In the genomic region with DNA sequence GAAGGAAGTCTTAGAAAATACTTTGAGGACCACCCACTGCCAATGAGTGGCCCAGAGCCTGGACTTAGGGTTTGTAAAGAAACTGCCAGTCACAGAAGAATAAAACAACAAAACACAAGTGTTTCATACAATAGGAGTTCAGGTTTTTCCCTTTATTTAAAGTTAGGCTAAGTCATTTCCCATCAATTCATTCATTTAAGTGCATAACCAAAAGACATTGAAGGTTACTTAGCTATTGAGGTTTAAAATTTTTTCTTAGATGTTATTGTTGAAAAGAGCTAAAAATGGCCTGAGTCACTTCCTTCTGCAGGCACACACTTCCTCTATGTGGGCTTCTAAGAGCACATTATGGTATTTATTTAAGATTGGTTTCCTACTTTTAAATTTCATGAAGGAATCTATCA, we compare ENCODE assay signal across 11 cellular contexts. TPM values are rescaled to one million over a fixed set of nuclear protein-coding genes. Genes with fewer than 3 reads are reported as not detected.
A peak's percentile ranks its signal among the peaks of the same experiment; 100 is the strongest.
DNase-seq lines count a peak whose midpoint lies in the region; ATAC-seq, FAIRE-seq and TF ChIP-seq lines count a peak whose summit lies in the region.
"Had no signal": no experiment of that assay in that cellular context is flagged by ENCODE, and none has a peak within 500 bp of the region (broad histone marks: within the 10 kb centered on the region; RNA-seq: fewer than 3 reads in every experiment).

No MANE protein-coding gene starts in this region.

- FAIRE-seq in GM12878 (lab: Jason Lieb, UNC), result no peak
- FAIRE-seq: H54 had no signal

- TF ChIP-seq POLR2A in NB4 (IDR thresholded peaks at IDR 0.05; ENCODE audit: extremely low read depth, insufficient read length) (no peak), GM12878 (IDR thresholded peaks at IDR 0.05; ENCODE audit: low read depth, low read length) (no peak)

- DNase-seq in GDM1 (lab: John Stamatoyannopoulos, UW) (peak; percentile 49), NB4 (ENCODE audit: low read depth) (peak; percentile 74), GM12878 (ENCODE audit: low read depth, low spot score) (no peak), natural killer cell (no peak), NCI-H345 treated with DMSO at 0.1 percent for 48 hours (lab: John Stamatoyannopoulos, UW; ENCODE audit: unreplicated experiment) (no peak), dorsolateral prefrontal cortex (no peak)
- DNase-seq in stimulated activated CD4-positive, alpha-beta T cell treated with anti-CD3 and anti-CD28 coated beads, Interleukin-4, amount 100 ng/mL, for 24 hours, result no peak
- DNase-seq: amygdala; stimulated activated CD4-positive, alpha-beta T cell treated with anti-CD3 and anti-CD28 coated beads, Interleukin-1b, Interleukin-23, amount 100 ng/mL, for 48 hours had no signal

- H3K4me3 Mint-ChIP-seq in natural killer cell, result peak overlapping the region; percentile 61

- H3K9ac ChIP-seq in GM12878 (ENCODE audit: control insufficient read depth, insufficient read depth, low read length), result no peak overlapping the region

- no peaks in the 10 kb centered on the region; the same call in 2 of the 3 replicates for H3K9me3 ChIP-seq in GM12878 (replicated peaks; ENCODE audit: control insufficient read depth, insufficient read depth, low read length)

- H4K20me1 ChIP-seq in GM12878 (ENCODE audit: control insufficient read depth, insufficient read depth), result no peaks in the 10 kb centered on the region

- no peaks in the 10 kb centered on the region for H3K36me3 Mint-ChIP-seq in natural killer cell

- TF ChIP-seq RAD21 in GM12878 (IDR thresholded peaks at IDR 0.05; ENCODE audit: insufficient read depth, low read depth, low read length), result no peak

- POLR2A ChIA-PET in GM12878 (lab: Charles Lee), result no interaction called here

- peaks cover 3% of the 10 kb centered on the region; the same call in 1 of the 2 replicates for H3K4me1 ChIP-seq in GM12878 (ENCODE audit: control insufficient read depth, insufficient read depth, low read length)

- peak overlapping the region; percentile 84 to 93 for H3K27ac Mint-ChIP-seq in natural killer cell

- no peak overlapping the region for H3K4me2 ChIP-seq in GM12878 (ENCODE audit: control insufficient read depth, insufficient read depth)

- TF ChIP-seq EP300 in GM12878 (IDR thresholded peaks at IDR 0.05; ENCODE audit: borderline replicate concordance in 1 of 2, control insufficient read depth in 1 of 2, low read depth in 2 of 2, low read length in 2 of 2), result no peak

- H3K27me3 ChIP-seq in GM12878 (replicated peaks in 1 of 2; ENCODE audit: control insufficient read depth in 2 of 2, insufficient read depth in 2 of 2, low read length in 1 of 2), result peaks cover 6 to 8% of the 10 kb centered on the region in 2 experiments; a peak in 2 of 4 replicates
- no peaks in the 10 kb centered on the region for H3K27me3 ChIP-seq in dorsolateral prefrontal cortex

- no peak overlapping the region for H2AFZ ChIP-seq in GM12878 (ENCODE audit: control insufficient read depth, low read depth, low read length)

- H3K36me3 ChIP-seq in GM12878 (ENCODE audit: control insufficient read depth in 2 of 2, insufficient read depth in 2 of 2, low read length in 1 of 2), result no peaks in the 10 kb centered on the region

- intact Hi-C loops in GM12878 (cut with micrococcal nuclease; ENCODE audit: unreplicated experiment), result no loop called here
- intact Hi-C loops in natural killer cell (cut with micrococcal nuclease), result no loop called here
- intact Hi-C loops in dorsolateral prefrontal cortex (cut with DNase I), result loop anchor here in 1 of 2 donors (5.0 to 10.0 kb wide), 2 partner anchors 102 to 170 kb away; no protein-coding TSS in a partner anchor

- H3K27me3 Mint-ChIP-seq in natural killer cell (ENCODE audit: low read depth in 2 of 2), result no peaks in the 10 kb centered on the region

- TF ChIP-seq CTCF in NB4 (IDR thresholded peaks at IDR 0.05; ENCODE audit: low read depth, low read length) (no peak), GM12878 (IDR thresholded peaks at IDR 0.05 in 2 of 3, conservative IDR thresholded peaks at IDR 0.05 in 1 of 3; ENCODE audit: control insufficient read depth in 2 of 3, extremely low read depth in 1 of 3, insufficient read depth in 1 of 3, low read depth in 3 of 3, low read length in 3 of 3) (no peak), natural killer cell (IDR thresholded peaks at IDR 0.05) (no peak), dorsolateral prefrontal cortex (IDR thresholded peaks at IDR 0.05 in 54 of 56, conservative IDR thresholded peaks at IDR 0.05 in 2 of 56; ENCODE audit: low read depth in 1 of 56, partially characterized antibody in 56 of 56) (no peak)

- no peaks in the 10 kb centered on the region for H3K79me2 ChIP-seq in GM12878 (ENCODE audit: control insufficient read depth, insufficient read depth, low read length)

- peaks cover 0 to 2% of the 10 kb centered on the region in 2 donors for H3K9me3 Mint-ChIP-seq in natural killer cell

- CTCF ChIA-PET in GM12878 (lab: Yijun Ruan, JAX), result interaction anchor here (1.0 to 2.2 kb wide), 4 partner anchors 9 to 361 kb away, joined by 3 to 14 read pairs (median 5); no protein-coding TSS in a partner anchor

- in situ Hi-C loops in GM12878 (cut with MboI), result no loop called here

- H3K4me3 ChIP-seq in NB4 (ENCODE audit: low read depth, low read length) (no peak overlapping the region), GM12878 (no peak overlapping the region), dorsolateral prefrontal cortex (no peak overlapping the region)

- SMC1A ChIA-PET in GM12878 (lab: Charles Lee; ENCODE audit: uncharacterized antibody, unreplicated experiment), result interaction anchor here (0.7 to 1.3 kb wide), 2 partner anchors 20 to 171 kb away, joined by 3 read pairs; no protein-coding TSS in a partner anchor

- H3K4me1 Mint-ChIP-seq in natural killer cell, result peaks cover 54 to 58% of the 10 kb centered on the region in 2 donors

- BruUV-seq in GM12878 (replicated peaks; lab: Mats Ljungman, UMichigan), result no TSS peak

- no peak for ATAC-seq in GM12878
- ATAC-seq in natural killer cell, result peak; percentile 26 to 60 (median 53)
- no peak for ATAC-seq in GM18861 (IDR thresholded peaks at IDR 0.05; ENCODE audit: unreplicated experiment)

- H3K27ac ChIP-seq in GM12878 (ENCODE audit: control insufficient read depth, insufficient read depth) (no peak overlapping the region), dorsolateral prefrontal cortex (peak overlapping the region in 22 of 59 donors; percentile 0 to 64 (median 40))

- RAD21 ChIA-PET in GM12878 (lab: Charles Lee; ENCODE audit: unreplicated experiment), result interaction anchor here (0.9 kb wide), 1 partner anchor 360 kb away, joined by 3 read pairs; no protein-coding TSS in a partner anchor

TF ChIP-seq in GM12878, 131 proteins besides CTCF, POLR2A, EP300 and RAD21:
- no peak for TF ChIP-seq LARP7 (IDR thresholded peaks at IDR 0.05)
- TF ChIP-seq SPI1 (IDR thresholded peaks at IDR 0.05; ENCODE audit: borderline replicate concordance, insufficient read depth, low read depth, low read length), result peak; percentile 23; the same call in 1 of the 2 replicates
TF ChIP-seq in GM12878: peak in this region for 1.

RNA-seq across cellular contexts. Expression of a gene that starts 54.2 kb away (rescaled TPM):
- not detected in 2 replicates for total RNA-seq in GM12878 (2013; cell fraction: nucleolus; rRNA removed)
- total RNA-seq in GM12878 (2014; rRNA removed), result 0.05 TPM in 1 of 2 replicates, not detected in the other
- not detected in 2 replicates for total RNA-seq in GM12878 (2014; rRNA removed; fragmentation: Illumina TruSeq; extraction: Trizol)
- total RNA-seq in GM12878 (2021), result not detected in 2 replicates
- not detected for polyA plus RNA-seq in GM12878 (2011; ENCODE audit: low read depth)
- polyA plus RNA-seq in GM12878 (2011; rRNA removed), result 0.33 and 0.86 TPM in 2 replicates
- polyA plus RNA-seq in GM12878 (2011; cell fraction: cytosol; rRNA removed), result 0.16 and 0.25 TPM in 2 replicates
- 0.34 and 0.41 TPM in 2 replicates for polyA plus RNA-seq in GM12878 (2011; cell fraction: nucleus; rRNA removed)
- 0.18 and 0.37 TPM in 2 replicates for polyA plus RNA-seq in GM12878 (2012)
- polyA plus RNA-seq in GM12878 (2014; fragmentation: Illumina TruSeq; extraction: Trizol), result 0.12 and 0.27 TPM in 2 replicates
- polyA plus RNA-seq in GM12878 (2014; fragmentation: Nextera tagmentation; extraction: Ambion mirVana), result under 1 TPM in 1 of 2 experiments, not detected in 1; 0.21 TPM
- 0.06 TPM in 1 of 2 replicates, not detected in the other for polyA plus RNA-seq in GM12878 (2014; rRNA removed)
- polyA plus RNA-seq in GM12878 (2016; fragmentation: Nextera tagmentation; extraction: Ambion mirVana), result under 1 TPM in 1 of 2 experiments, not detected in 1; 0.33 TPM
- polyA minus RNA-seq in GM12878 (2011; rRNA and poly(A)+ RNA removed), result 0.10 TPM in 1 of 2 replicates, not detected in the other
- not detected in 2 replicates for polyA minus RNA-seq in GM12878 (2011; cell fraction: cytosol; rRNA and poly(A)+ RNA removed)
- not detected in 2 replicates for polyA minus RNA-seq in GM12878 (2011; cell fraction: nucleus; rRNA and poly(A)+ RNA removed)
- total RNA-seq in natural killer cell, result 10 to 100 TPM in 1 of 3 donors, 1 to 10 TPM in 2; 9.4 to 13.8 (median 9.7) TPM
- 10 to 100 TPM; 21.4 to 65.7 (median 42.0) TPM for total RNA-seq in dorsolateral prefrontal cortex

Comparison
In these comparisons a context has a peak if more than half of its experiments do, and no peak if none do; other contexts are left out.
1. DNase-seq: peak in GDM1 (single experiment) and NB4 (single experiment); none in GM12878 (single experiment), natural killer cell (single experiment), NCI-H345 treated with DMSO at 0.1 percent for 48 hours (single experiment), stimulated activated CD4-positive, alpha-beta T cell treated with anti-CD3 and anti-CD28 coated beads, Interleukin-4, amount 100 ng/mL, for 24 hours (single experiment) and dorsolateral prefrontal cortex (0 of 10).
2. ATAC-seq: peak in natural killer cell (3 of 3); none in GM12878 (single experiment) and GM18861 (single experiment).
3. RNA of a gene that starts 54.2 kb away (total RNA-seq): 21.4 to 65.7 TPM in dorsolateral prefrontal cortex and 9.4 to 13.8 TPM in natural killer cell; 0.05 TPM in GM12878; every median in the first group is over 4 times any median in the second.